1 cellular context compared by ENCODE assay signal in genomic region chr1:46544561-46545240, GRCh38.
A peak's percentile ranks its signal among the peaks of the same experiment; 100 is the strongest.
TF ChIP-seq lines count a peak whose summit lies in the region.

No MANE protein-coding gene starts in this region.

TF ChIP-seq in K562, 482 proteins besides CTCF, POLR2A, EP300 and RAD21 (continues in another document):
- no peak for TF ChIP-seq MCM5 (IDR thresholded peaks at IDR 0.05; ENCODE audit: low read depth)
- TF ChIP-seq CBFB (CRISPR knock-in tag; IDR thresholded peaks at IDR 0.05): 0 out of 2 replicates have a peak, but pooled peaks have one; percentile 58
- TF ChIP-seq ETV5 (CRISPR knock-in tag; IDR thresholded peaks at IDR 0.05; ENCODE audit: low read depth): peak; percentile 90
- TF ChIP-seq RBBP5 (IDR thresholded peaks at IDR 0.05; ENCODE audit: borderline replicate concordance, insufficient read depth, low read length, poor library complexity, severe bottlenecking): peak; percentile 51
- no peak for TF ChIP-seq ZBTB8A (IDR thresholded peaks at IDR 0.05; ENCODE audit: partially characterized antibody)
- no peak for TF ChIP-seq BRD4 (IDR thresholded peaks at IDR 0.05)
- TF ChIP-seq NELFE (IDR thresholded peaks at IDR 0.05; ENCODE audit: insufficient read depth, insufficient read length): no peak
- TF ChIP-seq ATF7 (IDR thresholded peaks at IDR 0.05): peak; percentile 64
- TF ChIP-seq, protein P1, sequence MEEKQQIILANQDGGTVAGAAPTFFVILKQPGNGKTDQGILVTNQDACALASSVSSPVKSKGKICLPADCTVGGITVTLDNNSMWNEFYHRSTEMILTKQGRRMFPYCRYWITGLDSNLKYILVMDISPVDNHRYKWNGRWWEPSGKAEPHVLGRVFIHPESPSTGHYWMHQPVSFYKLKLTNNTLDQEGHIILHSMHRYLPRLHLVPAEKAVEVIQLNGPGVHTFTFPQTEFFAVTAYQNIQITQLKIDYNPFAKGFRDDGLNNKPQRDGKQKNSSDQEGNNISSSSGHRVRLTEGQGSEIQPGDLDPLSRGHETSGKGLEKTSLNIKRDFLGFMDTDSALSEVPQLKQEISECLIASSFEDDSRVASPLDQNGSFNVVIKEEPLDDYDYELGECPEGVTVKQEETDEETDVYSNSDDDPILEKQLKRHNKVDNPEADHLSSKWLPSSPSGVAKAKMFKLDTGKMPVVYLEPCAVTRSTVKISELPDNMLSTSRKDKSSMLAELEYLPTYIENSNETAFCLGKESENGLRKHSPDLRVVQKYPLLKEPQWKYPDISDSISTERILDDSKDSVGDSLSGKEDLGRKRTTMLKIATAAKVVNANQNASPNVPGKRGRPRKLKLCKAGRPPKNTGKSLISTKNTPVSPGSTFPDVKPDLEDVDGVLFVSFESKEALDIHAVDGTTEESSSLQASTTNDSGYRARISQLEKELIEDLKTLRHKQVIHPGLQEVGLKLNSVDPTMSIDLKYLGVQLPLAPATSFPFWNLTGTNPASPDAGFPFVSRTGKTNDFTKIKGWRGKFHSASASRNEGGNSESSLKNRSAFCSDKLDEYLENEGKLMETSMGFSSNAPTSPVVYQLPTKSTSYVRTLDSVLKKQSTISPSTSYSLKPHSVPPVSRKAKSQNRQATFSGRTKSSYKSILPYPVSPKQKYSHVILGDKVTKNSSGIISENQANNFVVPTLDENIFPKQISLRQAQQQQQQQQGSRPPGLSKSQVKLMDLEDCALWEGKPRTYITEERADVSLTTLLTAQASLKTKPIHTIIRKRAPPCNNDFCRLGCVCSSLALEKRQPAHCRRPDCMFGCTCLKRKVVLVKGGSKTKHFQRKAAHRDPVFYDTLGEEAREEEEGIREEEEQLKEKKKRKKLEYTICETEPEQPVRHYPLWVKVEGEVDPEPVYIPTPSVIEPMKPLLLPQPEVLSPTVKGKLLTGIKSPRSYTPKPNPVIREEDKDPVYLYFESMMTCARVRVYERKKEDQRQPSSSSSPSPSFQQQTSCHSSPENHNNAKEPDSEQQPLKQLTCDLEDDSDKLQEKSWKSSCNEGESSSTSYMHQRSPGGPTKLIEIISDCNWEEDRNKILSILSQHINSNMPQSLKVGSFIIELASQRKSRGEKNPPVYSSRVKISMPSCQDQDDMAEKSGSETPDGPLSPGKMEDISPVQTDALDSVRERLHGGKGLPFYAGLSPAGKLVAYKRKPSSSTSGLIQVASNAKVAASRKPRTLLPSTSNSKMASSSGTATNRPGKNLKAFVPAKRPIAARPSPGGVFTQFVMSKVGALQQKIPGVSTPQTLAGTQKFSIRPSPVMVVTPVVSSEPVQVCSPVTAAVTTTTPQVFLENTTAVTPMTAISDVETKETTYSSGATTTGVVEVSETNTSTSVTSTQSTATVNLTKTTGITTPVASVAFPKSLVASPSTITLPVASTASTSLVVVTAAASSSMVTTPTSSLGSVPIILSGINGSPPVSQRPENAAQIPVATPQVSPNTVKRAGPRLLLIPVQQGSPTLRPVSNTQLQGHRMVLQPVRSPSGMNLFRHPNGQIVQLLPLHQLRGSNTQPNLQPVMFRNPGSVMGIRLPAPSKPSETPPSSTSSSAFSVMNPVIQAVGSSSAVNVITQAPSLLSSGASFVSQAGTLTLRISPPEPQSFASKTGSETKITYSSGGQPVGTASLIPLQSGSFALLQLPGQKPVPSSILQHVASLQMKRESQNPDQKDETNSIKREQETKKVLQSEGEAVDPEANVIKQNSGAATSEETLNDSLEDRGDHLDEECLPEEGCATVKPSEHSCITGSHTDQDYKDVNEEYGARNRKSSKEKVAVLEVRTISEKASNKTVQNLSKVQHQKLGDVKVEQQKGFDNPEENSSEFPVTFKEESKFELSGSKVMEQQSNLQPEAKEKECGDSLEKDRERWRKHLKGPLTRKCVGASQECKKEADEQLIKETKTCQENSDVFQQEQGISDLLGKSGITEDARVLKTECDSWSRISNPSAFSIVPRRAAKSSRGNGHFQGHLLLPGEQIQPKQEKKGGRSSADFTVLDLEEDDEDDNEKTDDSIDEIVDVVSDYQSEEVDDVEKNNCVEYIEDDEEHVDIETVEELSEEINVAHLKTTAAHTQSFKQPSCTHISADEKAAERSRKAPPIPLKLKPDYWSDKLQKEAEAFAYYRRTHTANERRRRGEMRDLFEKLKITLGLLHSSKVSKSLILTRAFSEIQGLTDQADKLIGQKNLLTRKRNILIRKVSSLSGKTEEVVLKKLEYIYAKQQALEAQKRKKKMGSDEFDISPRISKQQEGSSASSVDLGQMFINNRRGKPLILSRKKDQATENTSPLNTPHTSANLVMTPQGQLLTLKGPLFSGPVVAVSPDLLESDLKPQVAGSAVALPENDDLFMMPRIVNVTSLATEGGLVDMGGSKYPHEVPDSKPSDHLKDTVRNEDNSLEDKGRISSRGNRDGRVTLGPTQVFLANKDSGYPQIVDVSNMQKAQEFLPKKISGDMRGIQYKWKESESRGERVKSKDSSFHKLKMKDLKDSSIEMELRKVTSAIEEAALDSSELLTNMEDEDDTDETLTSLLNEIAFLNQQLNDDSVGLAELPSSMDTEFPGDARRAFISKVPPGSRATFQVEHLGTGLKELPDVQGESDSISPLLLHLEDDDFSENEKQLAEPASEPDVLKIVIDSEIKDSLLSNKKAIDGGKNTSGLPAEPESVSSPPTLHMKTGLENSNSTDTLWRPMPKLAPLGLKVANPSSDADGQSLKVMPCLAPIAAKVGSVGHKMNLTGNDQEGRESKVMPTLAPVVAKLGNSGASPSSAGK (IDR thresholded peaks at IDR 0.05): no peak; the same call in 1 of the 2 replicates
- no peak for TF ChIP-seq SRF (CRISPR knock-in tag; IDR thresholded peaks at IDR 0.05)
- TF ChIP-seq MTA1 (IDR thresholded peaks at IDR 0.05; ENCODE audit: borderline replicate concordance): 0 out of 2 replicates have a peak, but pooled peaks have one; percentile 24
- no peak for TF ChIP-seq IFI16 (CRISPR knock-in tag; IDR thresholded peaks at IDR 0.05)
- no peak for TF ChIP-seq SRSF3 (IDR thresholded peaks at IDR 0.05; ENCODE audit: insufficient read depth, low read length)
- TF ChIP-seq L3MBTL2 (IDR thresholded peaks at IDR 0.05): peak; percentile 68
- no peak for TF ChIP-seq BDP1 (IDR thresholded peaks at IDR 0.05; ENCODE audit: insufficient read depth, insufficient read length)
- TF ChIP-seq PTRF (tag; IDR thresholded peaks at IDR 0.05): no peak
- TF ChIP-seq ZNF212 (CRISPR knock-in tag; IDR thresholded peaks at IDR 0.05): no peak
- no peak for TF ChIP-seq FOS (IDR thresholded peaks at IDR 0.05; ENCODE audit: extremely low read depth, insufficient read length)
- no peak for TF ChIP-seq SNIP1 (IDR thresholded peaks at IDR 0.05; ENCODE audit: low read depth)
- no peak for TF ChIP-seq PRPF4 (IDR thresholded peaks at IDR 0.05; ENCODE audit: insufficient read depth, low read depth, low read length, poor library complexity, severe bottlenecking)
- TF ChIP-seq NEUROD1 (IDR thresholded peaks at IDR 0.05; ENCODE audit: borderline replicate concordance, low read depth, low read length, partially characterized antibody): peak; percentile 86
- TF ChIP-seq ZNF766 (CRISPR knock-in tag; conservative IDR thresholded peaks at IDR 0.05): peak; percentile 86; the same call in 1 of the 2 replicates
- peak; percentile 90 for TF ChIP-seq ETV1 (tag; conservative IDR thresholded peaks at IDR 0.05; ENCODE audit: low read depth)
- no peak for TF ChIP-seq TAF15 (IDR thresholded peaks at IDR 0.05; ENCODE audit: low read depth, low read length)
- TF ChIP-seq MLX (CRISPR knock-in tag; conservative IDR thresholded peaks at IDR 0.05): no peak
- TF ChIP-seq HINFP (tag; conservative IDR thresholded peaks at IDR 0.05; ENCODE audit: low read depth): no peak
- no peak for TF ChIP-seq YY1 (IDR thresholded peaks at IDR 0.05; ENCODE audit: borderline replicate concordance in 1 of 3, control insufficient read depth in 1 of 3, extremely low read depth in 1 of 3, insufficient read depth in 3 of 3, insufficient read length in 1 of 3, insufficient replicate concordance in 2 of 3, low read depth in 1 of 3, low read length in 2 of 3)
- TF ChIP-seq KDM4B (IDR thresholded peaks at IDR 0.05; ENCODE audit: borderline replicate concordance in 2 of 2, low read depth in 1 of 2): 0 out of 4 replicates have a peak, but pooled peaks of 1 of the 2 experiments have one; percentile 41
- TF ChIP-seq, protein P2, sequence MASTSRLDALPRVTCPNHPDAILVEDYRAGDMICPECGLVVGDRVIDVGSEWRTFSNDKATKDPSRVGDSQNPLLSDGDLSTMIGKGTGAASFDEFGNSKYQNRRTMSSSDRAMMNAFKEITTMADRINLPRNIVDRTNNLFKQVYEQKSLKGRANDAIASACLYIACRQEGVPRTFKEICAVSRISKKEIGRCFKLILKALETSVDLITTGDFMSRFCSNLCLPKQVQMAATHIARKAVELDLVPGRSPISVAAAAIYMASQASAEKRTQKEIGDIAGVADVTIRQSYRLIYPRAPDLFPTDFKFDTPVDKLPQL (IDR thresholded peaks at IDR 0.05; ENCODE audit: extremely low read depth, insufficient read length): no peak
- TF ChIP-seq TFAP4 (CRISPR knock-in tag; IDR thresholded peaks at IDR 0.05; ENCODE audit: borderline replicate concordance): peak; percentile 83
- no peak for TF ChIP-seq RHOXF2B (CRISPR knock-in tag; conservative IDR thresholded peaks at IDR 0.05)
- TF ChIP-seq RFX5 (IDR thresholded peaks at IDR 0.05; ENCODE audit: low read depth, low read length): no peak
- TF ChIP-seq ZNF431 (CRISPR knock-in tag; IDR thresholded peaks at IDR 0.05): no peak
- no peak; the same call in 1 of the 2 replicates for TF ChIP-seq RBFOX2 (IDR thresholded peaks at IDR 0.05; ENCODE audit: low read depth, low read length)
- peak; percentile 64; the same call in 1 of the 2 replicates for TF ChIP-seq SP1 (CRISPR knock-in tag; IDR thresholded peaks at IDR 0.05)
- TF ChIP-seq HES1 (IDR thresholded peaks at IDR 0.05; ENCODE audit: low read depth): peak; percentile 54; the same call in 1 of the 2 replicates
- no peak for TF ChIP-seq HMGXB4 (CRISPR knock-in tag; IDR thresholded peaks at IDR 0.05)
- TF ChIP-seq, protein P3, sequence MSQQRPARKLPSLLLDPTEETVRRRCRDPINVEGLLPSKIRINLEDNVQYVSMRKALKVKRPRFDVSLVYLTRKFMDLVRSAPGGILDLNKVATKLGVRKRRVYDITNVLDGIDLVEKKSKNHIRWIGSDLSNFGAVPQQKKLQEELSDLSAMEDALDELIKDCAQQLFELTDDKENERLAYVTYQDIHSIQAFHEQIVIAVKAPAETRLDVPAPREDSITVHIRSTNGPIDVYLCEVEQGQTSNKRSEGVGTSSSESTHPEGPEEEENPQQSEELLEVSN (IDR thresholded peaks at IDR 0.05; ENCODE audit: borderline replicate concordance in 1 of 2, extremely low read depth in 1 of 2, insufficient read depth in 1 of 2, insufficient read length in 1 of 2, low read depth in 1 of 2, low read length in 1 of 2, poor library complexity in 1 of 2, severe bottlenecking in 1 of 2): peak; percentile 35 to 36
- no peak for TF ChIP-seq HNRNPK (IDR thresholded peaks at IDR 0.05; ENCODE audit: low read depth, low read length, poor library complexity, severe bottlenecking)
- TF ChIP-seq ZNF140 (CRISPR knock-in tag; IDR thresholded peaks at IDR 0.05): no peak
- TF ChIP-seq POLR2H (tag; IDR thresholded peaks at IDR 0.05; ENCODE audit: low read depth): no peak
- no peak for TF ChIP-seq ZNF740 (CRISPR knock-in tag; IDR thresholded peaks at IDR 0.05)
- no peak for TF ChIP-seq ZNF740 (tag; IDR thresholded peaks at IDR 0.05)
- TF ChIP-seq ZC3H8 (IDR thresholded peaks at IDR 0.05): no peak
- TF ChIP-seq ZNF584 (CRISPR knock-in tag; IDR thresholded peaks at IDR 0.05; ENCODE audit: low read depth): 0 out of 2 replicates have a peak, but pooled peaks have one; percentile 60
- TF ChIP-seq YBX1 (IDR thresholded peaks at IDR 0.05): no peak
